32 cellular contexts compared by ENCODE assay signal in the genomic region with DNA sequence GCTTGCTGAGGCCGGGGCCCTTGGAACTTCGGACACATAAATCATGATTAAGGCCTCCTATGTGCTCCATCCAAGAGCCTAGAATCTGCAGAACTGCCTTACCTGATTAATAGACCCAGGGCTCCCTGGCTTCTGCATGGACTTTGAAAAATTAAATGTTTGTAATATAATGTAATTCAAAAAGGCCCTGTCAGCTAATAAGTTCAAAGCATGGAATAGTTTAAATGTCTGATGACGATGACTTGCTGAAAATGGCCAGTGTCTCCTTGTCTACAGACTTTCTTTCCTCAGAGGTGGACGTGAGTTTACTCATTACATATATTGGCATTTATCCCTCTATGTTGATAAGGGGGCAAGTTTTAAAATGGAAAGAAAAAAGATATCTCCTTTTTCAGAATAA.
"Had no signal": no experiment of that assay in that cellular context is flagged by ENCODE, and none has a peak within 500 bp of the region (broad histone marks: within the 10 kb centered on the region; RNA-seq: fewer than 3 reads in every experiment).

No MANE protein-coding gene starts in this region.

- DNase-seq: activated CD4-positive, alpha-beta memory T cell treated with anti-CD3 and anti-CD28 coated beads, Interleukin-2, amount 10 ng/mL, durations not matched to agents 7 days and 5 days; activated CD4-positive, alpha-beta T cell treated with anti-CD3 and anti-CD28 coated beads for 1 hour; activated CD4-positive, alpha-beta T cell treated with anti-CD3 and anti-CD28 coated beads for 36 hours; activated CD4-positive, alpha-beta T cell treated with anti-CD3 and anti-CD28 coated beads for 48 hours; activated CD4-positive, alpha-beta T cell treated with anti-CD3 and anti-CD28 coated beads, Interleukin-2, amount 10 ng/mL, durations not matched to agents 7 days and 5 days; activated CD4-positive, alpha-beta T cell treated with anti-CD3 and anti-CD28 coated beads, Interleukin-2, amount 50 U/mL, for 48 hours; activated CD4-positive, CD25-positive, alpha-beta regulatory T cell; activated CD8-positive, alpha-beta memory T cell treated with anti-CD3 and anti-CD28 coated beads for 24 hours; activated CD8-positive, alpha-beta memory T cell treated with anti-CD3 and anti-CD28 coated beads, Interleukin-2, amount 10 ng/mL, durations not matched to agents 7 days and 5 days; activated CD8-positive, alpha-beta memory T cell treated with anti-CD3 and anti-CD28 coated beads, Interleukin-2, amount 50 U/mL, for 48 hours; activated CD8-positive, alpha-beta T cell treated with anti-CD3 and anti-CD28 coated beads, Interleukin-2, amount 10 ng/mL, durations not matched to agents 7 days and 5 days; activated effector memory CD4-positive, alpha-beta T cell treated with Interleukin-2 at 50 U/mL for 16 hours; activated gamma-delta T cell; activated naive CD4-positive, alpha-beta T cell treated with anti-CD3 and anti-CD28 coated beads, Interleukin-2, amount 10 ng/mL, durations not matched to agents 7 days and 5 days; activated naive CD4-positive, alpha-beta T cell treated with Interleukin-2 at 50 U/mL for 16 hours; activated naive CD8-positive, alpha-beta T cell treated with anti-CD3 and anti-CD28 coated beads, Interleukin-2, amount 10 ng/mL, durations not matched to agents 7 days and 5 days; activated naive CD8-positive, alpha-beta T cell treated with anti-CD3 and anti-CD28 coated beads, Interleukin-2, amount 50 U/mL, for 24 hours; activated T-cell treated with anti-CD3 and anti-CD28 coated beads, Interleukin-2, amount 50 U/mL, for 24 hours; activated T-cell treated with anti-CD3 and anti-CD28 coated beads, Interleukin-2, amount 50 U/mL, for 48 hours; amygdala; anterior cingulate cortex; caudate nucleus; cerebellar nuclear complex; T-helper 2 cell; T-helper 9 cell; WERI-Rb-1 had no signal

- ATAC-seq: activated CD4-positive, alpha-beta T cell treated with anti-CD3 and anti-CD28 coated beads for 36 hours; activated CD4-positive, CD25-positive, alpha-beta regulatory T cell treated with anti-CD3 and anti-CD28 coated beads, Interleukin-2, amount 50 U/mL, for 24 hours; activated CD8-positive, alpha-beta memory T cell treated with anti-CD3 and anti-CD28 coated beads, Interleukin-2, amount 10 ng/mL, durations not matched to agents 7 days and 5 days; activated CD8-positive, alpha-beta T cell treated with anti-CD3 and anti-CD28 coated beads, Interleukin-2, amount 10 ng/mL, durations not matched to agents 7 days and 5 days; activated naive CD8-positive, alpha-beta T cell treated with anti-CD3 and anti-CD28 coated beads, Interleukin-2, amount 50 U/mL, for 24 hours; WTC11 had no signal

- H3K4me1 ChIP-seq: ascending aorta had no signal

- H3K27me3 ChIP-seq: ascending aorta, cardiac muscle cell had no signal

- H3K27ac ChIP-seq: ascending aorta, cardiac muscle cell, WERI-Rb-1 had no signal

- H3K9me3 ChIP-seq: ascending aorta had no signal

- H3K4me3 ChIP-seq: ascending aorta, cardiac muscle cell had no signal

- FAIRE-seq: bronchial epithelial cell, TTC549 had no signal
